10 cellular contexts compared by ENCODE assay signal in the genomic region with DNA sequence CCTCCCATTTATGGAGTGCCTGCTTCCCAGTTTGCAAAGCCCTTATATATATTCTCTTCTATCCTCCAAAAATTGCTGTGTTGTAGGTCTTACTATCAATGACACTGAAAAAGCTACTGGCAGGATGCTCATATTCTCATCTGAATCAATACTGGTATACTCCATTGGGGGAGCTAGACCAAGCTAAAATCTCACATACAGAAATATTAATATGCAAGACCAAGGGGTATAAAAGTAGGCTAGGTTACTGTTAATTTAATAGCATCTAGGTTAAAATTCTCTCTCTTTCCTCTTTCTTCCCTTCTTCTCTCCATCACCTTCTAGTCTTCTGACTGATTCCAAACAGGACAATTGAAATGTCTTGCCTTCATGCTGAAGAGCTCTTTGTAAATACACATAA. TPM values are rescaled to one million over a fixed set of nuclear protein-coding genes. Genes with fewer than 3 reads are reported as not detected.
DNase-seq lines count a peak whose midpoint lies in the region; ATAC-seq and TF ChIP-seq lines count a peak whose summit lies in the region.
"Had no signal": no experiment of that assay in that cellular context is flagged by ENCODE, and none has a peak within 500 bp of the region (broad histone marks: within the 10 kb centered on the region; RNA-seq: fewer than 3 reads in every experiment).

No MANE protein-coding gene starts in this region.

- no peak overlapping the region for H2AFZ ChIP-seq in fibroblast of lung (ENCODE audit: low read length)

- H3K36me3 Mint-ChIP-seq in activated CD4-positive, alpha-beta memory T cell treated with anti-CD3 and anti-CD28 coated beads, Interleukin-2, amount 10 ng/mL, durations not matched to agents 7 days and 5 days (ENCODE audit: low read depth): peaks cover 7% of the 10 kb centered on the region

- DNase-seq in stimulated activated naive CD8-positive, alpha-beta T cell treated with anti-CD3 and anti-CD28 coated beads, Interleukin-15, amount 100 ng/mL, for 72 hours: no peak
- no peak for DNase-seq in stimulated activated naive CD8-positive, alpha-beta T cell treated with anti-CD3 and anti-CD28 coated beads, Interleukin-15, Interleukin-2, amounts not matched to agents 100 U/mL and 50 U/mL, for 24 hours
- peak; percentile 5 for DNase-seq in OCI-M1 (lab: John Stamatoyannopoulos, UW)
- DNase-seq in fibroblast of lung (ENCODE audit: low read depth in 2 of 2): peak; percentile 21 to 33
- DNase-seq in CD1c-positive myeloid dendritic cell (ENCODE audit: extremely low spot score): no peak
- no peak for DNase-seq in iPS-NIHi7 (ENCODE audit: extremely low spot score)
- no peak for DNase-seq in activated CD4-positive, alpha-beta memory T cell treated with anti-CD3 and anti-CD28 coated beads, Interleukin-2, amount 10 ng/mL, durations not matched to agents 7 days and 5 days
- DNase-seq: naive B cell had no signal

- peak; percentile 29 to 47 for TF ChIP-seq CTCF in fibroblast of lung (conservative IDR thresholded peaks at IDR 0.05 in 1 of 2, IDR thresholded peaks at IDR 0.05 in 1 of 2; ENCODE audit: low read depth in 1 of 2, low read length in 2 of 2)

- no peaks in the 10 kb centered on the region for H3K79me2 ChIP-seq in fibroblast of lung (ENCODE audit: control insufficient read depth, insufficient read depth, low read length)

- H3K27me3 Mint-ChIP-seq in stimulated activated naive CD8-positive, alpha-beta T cell treated with anti-CD3 and anti-CD28 coated beads, Interleukin-15, amount 100 ng/mL, for 72 hours: peaks cover 80% of the 10 kb centered on the region
- peaks cover 42% of the 10 kb centered on the region for H3K27me3 Mint-ChIP-seq in activated CD4-positive, alpha-beta memory T cell treated with anti-CD3 and anti-CD28 coated beads, Interleukin-2, amount 10 ng/mL, durations not matched to agents 7 days and 5 days

- H3K4me1 ChIP-seq in fibroblast of lung (ENCODE audit: control insufficient read depth, extremely low read depth, insufficient read depth, low read length): peaks cover 2% of the 10 kb centered on the region

- H3K9ac ChIP-seq in fibroblast of lung (ENCODE audit: insufficient read depth, low read length): no peak overlapping the region

- H3K4me1 Mint-ChIP-seq in stimulated activated naive CD8-positive, alpha-beta T cell treated with anti-CD3 and anti-CD28 coated beads, Interleukin-15, amount 100 ng/mL, for 72 hours: peaks cover 26% of the 10 kb centered on the region
- H3K4me1 Mint-ChIP-seq in activated CD4-positive, alpha-beta memory T cell treated with anti-CD3 and anti-CD28 coated beads, Interleukin-2, amount 10 ng/mL, durations not matched to agents 7 days and 5 days: no peaks in the 10 kb centered on the region

- H4K20me1 ChIP-seq in fibroblast of lung (ENCODE audit: control insufficient read depth, extremely low read depth, insufficient read depth, low read length): no peaks in the 10 kb centered on the region

- no peak overlapping the region for H3K27ac ChIP-seq in fibroblast of lung (ENCODE audit: insufficient read depth, low read length)

- H3K27me3 ChIP-seq in fibroblast of lung (ENCODE audit: control insufficient read depth, insufficient read depth, low read length): peaks cover 28% of the 10 kb centered on the region

- no peaks in the 10 kb centered on the region for H3K9me3 ChIP-seq in fibroblast of lung (ENCODE audit: control insufficient read depth, insufficient read depth, low read depth, low read length)

- peak overlapping the region in 1 of 4 experiments; percentile 73 for H3K4me3 ChIP-seq in fibroblast of lung (replicated peaks in 1 of 4; ENCODE audit: control extremely low read depth in 1 of 4, insufficient read depth in 1 of 4, low read depth in 3 of 4, low read length in 4 of 4)

- no peak overlapping the region for H3K4me3 Mint-ChIP-seq in stimulated activated naive CD8-positive, alpha-beta T cell treated with anti-CD3 and anti-CD28 coated beads, Interleukin-15, amount 100 ng/mL, for 72 hours
- H3K4me3 Mint-ChIP-seq in activated CD4-positive, alpha-beta memory T cell treated with anti-CD3 and anti-CD28 coated beads, Interleukin-2, amount 10 ng/mL, durations not matched to agents 7 days and 5 days: no peak overlapping the region
- H3K4me3 Mint-ChIP-seq: naive B cell had no signal

- H3K27ac Mint-ChIP-seq in stimulated activated naive CD8-positive, alpha-beta T cell treated with anti-CD3 and anti-CD28 coated beads, Interleukin-15, amount 100 ng/mL, for 72 hours: no peak overlapping the region
- no peak overlapping the region for H3K27ac Mint-ChIP-seq in activated CD4-positive, alpha-beta memory T cell treated with anti-CD3 and anti-CD28 coated beads, Interleukin-2, amount 10 ng/mL, durations not matched to agents 7 days and 5 days
- H3K27ac Mint-ChIP-seq: activated naive CD8-positive, alpha-beta T cell; naive B cell had no signal

- no peaks in the 10 kb centered on the region for H3K36me3 ChIP-seq in fibroblast of lung (ENCODE audit: control insufficient read depth, insufficient read depth, low read length)

- peaks cover 10 to 15% of the 10 kb centered on the region in 2 donors for H3K9me3 Mint-ChIP-seq in stimulated activated naive CD8-positive, alpha-beta T cell treated with anti-CD3 and anti-CD28 coated beads, Interleukin-15, amount 100 ng/mL, for 72 hours
- peaks cover 6% of the 10 kb centered on the region for H3K9me3 Mint-ChIP-seq in activated CD4-positive, alpha-beta memory T cell treated with anti-CD3 and anti-CD28 coated beads, Interleukin-2, amount 10 ng/mL, durations not matched to agents 7 days and 5 days

- CTCF ChIA-PET in activated CD4-positive, alpha-beta memory T cell treated with anti-CD3 and anti-CD28 coated beads, Interleukin-2, amount 10 ng/mL, durations not matched to agents 7 days and 5 days (lab: Charles Lee): interaction anchor here (0.8 to 1.7 kb wide), 3 partner anchors 11 to 19 kb away, joined by 3 to 6 read pairs (median 3); no protein-coding TSS in a partner anchor

- POLR2A ChIA-PET in activated CD4-positive, alpha-beta memory T cell treated with anti-CD3 and anti-CD28 coated beads, Interleukin-2, amount 10 ng/mL, durations not matched to agents 7 days and 5 days (lab: Charles Lee): no interaction called here

- ATAC-seq in stimulated activated naive CD8-positive, alpha-beta T cell treated with anti-CD3 and anti-CD28 coated beads, Interleukin-15, amount 100 ng/mL, for 72 hours: peak; percentile 46
- ATAC-seq in stimulated activated naive CD8-positive, alpha-beta T cell treated with anti-CD3 and anti-CD28 coated beads, Interleukin-15, Interleukin-2, amounts not matched to agents 100 U/mL and 50 U/mL, for 24 hours: no peak
- no peak for ATAC-seq in HG03097 (IDR thresholded peaks at IDR 0.05; ENCODE audit: low FRiP score, unreplicated experiment)

- H3K4me2 ChIP-seq in fibroblast of lung (ENCODE audit: extremely low read depth, insufficient read depth, low read length): peak overlapping the region; percentile 79

RNA-seq across cellular contexts. Expression of gene BDNF, which starts 17.1 kb away (rescaled TPM):
- total RNA-seq in fibroblast of lung: 6.4 and 16.7 TPM in 2 replicates
- 11.2 and 15.0 TPM in 2 replicates for polyA plus RNA-seq in fibroblast of lung
- 8.6 and 12.0 TPM in 2 replicates for polyA plus RNA-seq in fibroblast of lung (2012)
- 0.35 and 3.7 TPM in 2 replicates for polyA minus RNA-seq in fibroblast of lung (ENCODE audit: low replicate concordance)
- not detected for total RNA-seq in activated CD4-positive, alpha-beta memory T cell treated with anti-CD3 and anti-CD28 coated beads, Interleukin-2, amount 10 ng/mL, durations not matched to agents 7 days and 5 days

Comparison
In these comparisons a context has a peak if more than half of its experiments do, and no peak if none do; other contexts are left out.
1. DNase-seq: peak in OCI-M1 (single experiment) and fibroblast of lung (2 of 2); none in stimulated activated naive CD8-positive, alpha-beta T cell treated with anti-CD3 and anti-CD28 coated beads, Interleukin-15, amount 100 ng/mL, for 72 hours (0 of 2), stimulated activated naive CD8-positive, alpha-beta T cell treated with anti-CD3 and anti-CD28 coated beads, Interleukin-15, Interleukin-2, amounts not matched to agents 100 U/mL and 50 U/mL, for 24 hours (single experiment), CD1c-positive myeloid dendritic cell (single experiment), iPS-NIHi7 (single experiment) and activated CD4-positive, alpha-beta memory T cell treated with anti-CD3 and anti-CD28 coated beads, Interleukin-2, amount 10 ng/mL, durations not matched to agents 7 days and 5 days (single experiment).